8 cellular contexts compared by ENCODE assay signal in genomic region chr10:89327803-89328441, GRCh38. TPM values are rescaled to one million over a fixed set of nuclear protein-coding genes. Genes with fewer than 3 reads are reported as not detected.
DNase-seq lines count a peak whose midpoint lies in the region; ATAC-seq and TF ChIP-seq lines count a peak whose summit lies in the region.

Gene IFIT3, plus strand, starts transcription at chr10:89327997. Its CDS starts 77 bp downstream, at chr10:89328074.

- ATAC-seq in HG03175 (IDR thresholded peaks at IDR 0.05; ENCODE audit: unreplicated experiment) (peak; percentile 27), left lung (peak; percentile 86), HG03469 (IDR thresholded peaks at IDR 0.05; ENCODE audit: unreplicated experiment) (no peak)
- ATAC-seq in stimulated activated naive CD8-positive, alpha-beta T cell treated with anti-CD3 and anti-CD28 coated beads, Interleukin-15, Interleukin-2, amounts not matched to agents 100 U/mL and 50 U/mL, for 24 hours, result peak; percentile 48

- intact Hi-C loops in left lung (cut with DNase I), result no loop called here

- DNase-seq in GF-D8 (lab: John Stamatoyannopoulos, UW) (peak; percentile 53), SK-N-SH (peak; percentile 13), dermis blood vessel endothelial cell (peak; percentile 93), left lung (peak in 1 of 2 donors; percentile 67)
- no peak for DNase-seq in stimulated activated naive CD8-positive, alpha-beta T cell treated with anti-CD3 and anti-CD28 coated beads, Interleukin-15, Interleukin-2, amounts not matched to agents 100 U/mL and 50 U/mL, for 24 hours
- no peak for DNase-seq in stimulated activated CD4-positive, alpha-beta T cell treated with anti-CD3 and anti-CD28 coated beads, Interleukin-12 subunit alpha, Interleukin-12 subunit beta, amount 100 ng/mL, for 4 hours

- no peaks in the 10 kb centered on the region for H3K9me2 ChIP-seq in SK-N-SH

- H3K9ac ChIP-seq in SK-N-SH, result peak within 1 kb of the TSS; percentile 85

- TF ChIP-seq RAD21 in SK-N-SH (IDR thresholded peaks at IDR 0.05; ENCODE audit: low read length), result no peak

- WGBS in SK-N-SH (ENCODE audit: low lambda C conversion rate), result 7% methylated on average over 7 of the region's 7 CpGs

- H3K4me3 ChIP-seq in SK-N-SH (ENCODE audit: low read depth in 2 of 2, low read length in 1 of 2) (peak within 1 kb of the TSS; percentile 45 to 64; a peak in 3 of 4 replicates), left lung (peak within 1 kb of the TSS; percentile 33 to 53)

- peaks cover 12% of the 10 kb centered on the region; the same call in 1 of the 2 replicates for H3K79me2 ChIP-seq in SK-N-SH (ENCODE audit: insufficient read depth)

- H3F3A ChIP-seq in SK-N-SH (replicated peaks; ENCODE audit: insufficient read depth), result peaks cover 17% of the 10 kb centered on the region

- H3K27me3 ChIP-seq in SK-N-SH (ENCODE audit: insufficient read depth), result no peaks in the 10 kb centered on the region
- no peaks in the 10 kb centered on the region for H3K27me3 ChIP-seq in left lung

- POLR2A ChIA-PET in SK-N-SH (lab: Yijun Ruan, JAX), result no interaction called here

- H3K27ac ChIP-seq in SK-N-SH (ENCODE audit: low read depth in 2 of 2, low read length in 1 of 2) (peak within 1 kb of the TSS; percentile 85 to 97), left lung (peak within 1 kb of the TSS; percentile 92 to 95)

- CTCF ChIA-PET in SK-N-SH (lab: Yijun Ruan, JAX), result no interaction called here

- H2AFZ ChIP-seq in SK-N-SH (ENCODE audit: low read depth), result peak within 1 kb of the TSS; percentile 90

- TF ChIP-seq EP300 in SK-N-SH (IDR thresholded peaks at IDR 0.05; ENCODE audit: borderline replicate concordance in 1 of 2, low read depth in 1 of 2, low read length in 1 of 2), result peak in 1 of 2 experiments; percentile 73; a peak in 1 of 4 replicates

- H3K4me1 ChIP-seq in SK-N-SH (ENCODE audit: control insufficient read depth in 1 of 2, insufficient read depth in 2 of 2, low read depth in 1 of 2, low read length in 1 of 2) (peaks cover 0 to 20% of the 10 kb centered on the region in 2 experiments; a peak in 2 of 4 replicates), left lung (peaks cover 14 to 58% of the 10 kb centered on the region in 2 donors)

- peak within 1 kb of the TSS; percentile 79 for H3K4me2 ChIP-seq in SK-N-SH

- no peaks in the 10 kb centered on the region for H3K9me3 ChIP-seq in SK-N-SH
- H3K9me3 ChIP-seq in left lung, result no peaks in the 10 kb centered on the region

- TF ChIP-seq CTCF in SK-N-SH (IDR thresholded peaks at IDR 0.05) (no peak; the same call in 1 of the 2 replicates), left lung (IDR thresholded peaks at IDR 0.05) (no peak)

- H3K36me3 ChIP-seq in SK-N-SH (replicated peaks in 1 of 2; ENCODE audit: control insufficient read depth in 1 of 2, insufficient read depth in 2 of 2, low read length in 1 of 2) (no peaks in the 10 kb centered on the region), left lung (no peaks in the 10 kb centered on the region)

- no peaks in the 10 kb centered on the region for H4K20me1 ChIP-seq in SK-N-SH (ENCODE audit: insufficient read depth)

TF ChIP-seq in SK-N-SH, 30 proteins besides CTCF, POLR2A, EP300 and RAD21 (continues in another document):
- TF ChIP-seq, protein P1, sequence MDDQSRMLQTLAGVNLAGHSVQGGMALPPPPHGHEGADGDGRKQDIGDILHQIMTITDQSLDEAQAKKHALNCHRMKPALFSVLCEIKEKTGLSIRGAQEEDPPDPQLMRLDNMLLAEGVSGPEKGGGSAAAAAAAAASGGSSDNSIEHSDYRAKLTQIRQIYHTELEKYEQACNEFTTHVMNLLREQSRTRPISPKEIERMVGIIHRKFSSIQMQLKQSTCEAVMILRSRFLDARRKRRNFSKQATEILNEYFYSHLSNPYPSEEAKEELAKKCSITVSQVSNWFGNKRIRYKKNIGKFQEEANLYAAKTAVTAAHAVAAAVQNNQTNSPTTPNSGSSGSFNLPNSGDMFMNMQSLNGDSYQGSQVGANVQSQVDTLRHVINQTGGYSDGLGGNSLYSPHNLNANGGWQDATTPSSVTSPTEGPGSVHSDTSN (IDR thresholded peaks at IDR 0.05), result peak; percentile 69
- TF ChIP-seq TCF12 (IDR thresholded peaks at IDR 0.05), result peak; percentile 78
- TF ChIP-seq, protein P2, sequence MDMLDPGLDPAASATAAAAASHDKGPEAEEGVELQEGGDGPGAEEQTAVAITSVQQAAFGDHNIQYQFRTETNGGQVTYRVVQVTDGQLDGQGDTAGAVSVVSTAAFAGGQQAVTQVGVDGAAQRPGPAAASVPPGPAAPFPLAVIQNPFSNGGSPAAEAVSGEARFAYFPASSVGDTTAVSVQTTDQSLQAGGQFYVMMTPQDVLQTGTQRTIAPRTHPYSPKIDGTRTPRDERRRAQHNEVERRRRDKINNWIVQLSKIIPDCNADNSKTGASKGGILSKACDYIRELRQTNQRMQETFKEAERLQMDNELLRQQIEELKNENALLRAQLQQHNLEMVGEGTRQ (IDR thresholded peaks at IDR 0.05; ENCODE audit: borderline replicate concordance, low read depth, low read length), result no peak
- peak; percentile 59; the same call in 1 of the 2 replicates for TF ChIP-seq RXRA (IDR thresholded peaks at IDR 0.05; ENCODE audit: borderline replicate concordance, low read depth)
- TF ChIP-seq RCOR1 (IDR thresholded peaks at IDR 0.05; ENCODE audit: low read length), result no peak
- 0 out of 2 replicates have a peak, but pooled peaks have one; percentile 10 for TF ChIP-seq SMC3 (IDR thresholded peaks at IDR 0.05; ENCODE audit: low read depth, low read length)
- TF ChIP-seq MAX (IDR thresholded peaks at IDR 0.05; ENCODE audit: low read depth), result peak; percentile 61; the same call in 1 of the 2 replicates
- TF ChIP-seq NFIC (IDR thresholded peaks at IDR 0.05; ENCODE audit: borderline replicate concordance), result peak; percentile 84
- peak; percentile 72 for TF ChIP-seq TEAD4 (IDR thresholded peaks at IDR 0.05; ENCODE audit: borderline replicate concordance, insufficient read depth)
- TF ChIP-seq USF1 (IDR thresholded peaks at IDR 0.05; ENCODE audit: borderline replicate concordance, low read depth), result no peak
- TF ChIP-seq, protein P3, sequence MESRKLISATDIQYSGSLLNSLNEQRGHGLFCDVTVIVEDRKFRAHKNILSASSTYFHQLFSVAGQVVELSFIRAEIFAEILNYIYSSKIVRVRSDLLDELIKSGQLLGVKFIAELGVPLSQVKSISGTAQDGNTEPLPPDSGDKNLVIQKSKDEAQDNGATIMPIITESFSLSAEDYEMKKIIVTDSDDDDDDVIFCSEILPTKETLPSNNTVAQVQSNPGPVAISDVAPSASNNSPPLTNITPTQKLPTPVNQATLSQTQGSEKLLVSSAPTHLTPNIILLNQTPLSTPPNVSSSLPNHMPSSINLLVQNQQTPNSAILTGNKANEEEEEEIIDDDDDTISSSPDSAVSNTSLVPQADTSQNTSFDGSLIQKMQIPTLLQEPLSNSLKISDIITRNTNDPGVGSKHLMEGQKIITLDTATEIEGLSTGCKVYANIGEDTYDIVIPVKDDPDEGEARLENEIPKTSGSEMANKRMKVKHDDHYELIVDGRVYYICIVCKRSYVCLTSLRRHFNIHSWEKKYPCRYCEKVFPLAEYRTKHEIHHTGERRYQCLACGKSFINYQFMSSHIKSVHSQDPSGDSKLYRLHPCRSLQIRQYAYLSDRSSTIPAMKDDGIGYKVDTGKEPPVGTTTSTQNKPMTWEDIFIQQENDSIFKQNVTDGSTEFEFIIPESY (IDR thresholded peaks at IDR 0.05; ENCODE audit: borderline replicate concordance, low read depth), result 0 out of 2 replicates have a peak, but pooled peaks have one; percentile 14
- TF ChIP-seq JUND (IDR thresholded peaks at IDR 0.05), result peak; percentile 40; the same call in 1 of the 2 replicates
- 0 out of 2 replicates have a peak, but pooled peaks have one; percentile 36 for TF ChIP-seq REST (IDR thresholded peaks at IDR 0.05; ENCODE audit: low read depth, low read length)
- no peak for TF ChIP-seq RFX5 (IDR thresholded peaks at IDR 0.05; ENCODE audit: low read length)
- no peak for TF ChIP-seq FOXJ3 (CRISPR knock-in tag; IDR thresholded peaks at IDR 0.05)
- no peak for TF ChIP-seq MXI1 (IDR thresholded peaks at IDR 0.05; ENCODE audit: low read depth, low read length)

RNA-seq across cellular contexts. Expression of gene IFIT3, which starts in this region (rescaled TPM):
- polyA plus RNA-seq in SK-N-SH (2012; rRNA removed), result 3.2 and 4.0 TPM in 2 replicates
- 5.0 and 5.2 TPM in 2 replicates for polyA plus RNA-seq in SK-N-SH (2012; cell fraction: cytosol; rRNA removed)
- 0.95 and 1.5 TPM in 2 replicates for polyA plus RNA-seq in SK-N-SH (2012; cell fraction: nucleus; rRNA removed)
- total RNA-seq in dermis blood vessel endothelial cell (14.1 and 14.3 TPM in 2 replicates), left lung (10 to 100 TPM; 36.2 to 48.9 TPM)

Comparison
In these comparisons a context has a peak if more than half of its experiments do, and no peak if none do; other contexts are left out.
1. DNase-seq: peak in GF-D8 (single experiment), SK-N-SH (single experiment) and dermis blood vessel endothelial cell (single experiment); none in stimulated activated naive CD8-positive, alpha-beta T cell treated with anti-CD3 and anti-CD28 coated beads, Interleukin-15, Interleukin-2, amounts not matched to agents 100 U/mL and 50 U/mL, for 24 hours (single experiment) and stimulated activated CD4-positive, alpha-beta T cell treated with anti-CD3 and anti-CD28 coated beads, Interleukin-12 subunit alpha, Interleukin-12 subunit beta, amount 100 ng/mL, for 4 hours (single experiment).